ENCODE assay signal across 1 cellular context in the genomic region with DNA sequence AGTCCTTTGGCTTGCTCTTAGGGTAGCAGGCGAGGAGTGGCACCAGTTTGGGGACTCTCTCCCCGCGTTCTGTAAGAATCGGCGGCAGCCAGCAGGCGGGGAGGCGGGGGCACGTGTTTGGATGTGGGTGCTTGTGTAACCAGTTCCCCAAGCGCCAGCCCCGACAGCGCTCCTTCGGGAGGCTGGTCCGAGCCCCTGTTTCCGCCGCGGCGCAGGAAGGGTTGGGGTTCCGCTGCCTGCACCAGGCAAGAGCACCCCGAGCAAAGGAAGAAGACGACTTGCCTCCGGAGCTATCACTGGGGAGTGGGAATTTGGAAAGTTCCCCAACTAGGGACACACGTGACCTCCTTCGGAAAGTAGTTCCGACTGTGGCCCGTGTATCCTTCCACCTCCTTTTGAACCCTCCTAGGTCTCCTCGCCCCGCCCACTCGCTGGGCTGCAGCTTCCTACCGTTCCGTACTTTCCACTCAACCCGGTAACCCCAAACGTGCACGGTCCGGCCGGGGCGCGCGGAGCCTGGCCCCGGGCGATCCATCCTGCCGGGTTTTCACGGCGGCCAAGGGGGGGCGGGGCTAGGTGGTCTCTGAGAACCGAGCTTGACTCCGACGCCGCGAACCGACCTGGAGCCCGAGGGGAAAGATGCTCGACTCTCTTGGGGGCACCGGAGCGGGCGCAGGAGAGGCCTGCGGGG.
TF ChIP-seq lines count a peak whose summit lies in the region.

No MANE protein-coding gene starts in this region.

TF ChIP-seq in HepG2, 621 proteins besides CTCF, POLR2A, EP300 and RAD21 (continued from another document and continues in another):
- no peak for TF ChIP-seq DMTF1 (CRISPR knock-in tag; IDR thresholded peaks at IDR 0.05)
- TF ChIP-seq GTF2F1 (IDR thresholded peaks at IDR 0.05; ENCODE audit: low read length), result no peak
- TF ChIP-seq, protein P1, sequence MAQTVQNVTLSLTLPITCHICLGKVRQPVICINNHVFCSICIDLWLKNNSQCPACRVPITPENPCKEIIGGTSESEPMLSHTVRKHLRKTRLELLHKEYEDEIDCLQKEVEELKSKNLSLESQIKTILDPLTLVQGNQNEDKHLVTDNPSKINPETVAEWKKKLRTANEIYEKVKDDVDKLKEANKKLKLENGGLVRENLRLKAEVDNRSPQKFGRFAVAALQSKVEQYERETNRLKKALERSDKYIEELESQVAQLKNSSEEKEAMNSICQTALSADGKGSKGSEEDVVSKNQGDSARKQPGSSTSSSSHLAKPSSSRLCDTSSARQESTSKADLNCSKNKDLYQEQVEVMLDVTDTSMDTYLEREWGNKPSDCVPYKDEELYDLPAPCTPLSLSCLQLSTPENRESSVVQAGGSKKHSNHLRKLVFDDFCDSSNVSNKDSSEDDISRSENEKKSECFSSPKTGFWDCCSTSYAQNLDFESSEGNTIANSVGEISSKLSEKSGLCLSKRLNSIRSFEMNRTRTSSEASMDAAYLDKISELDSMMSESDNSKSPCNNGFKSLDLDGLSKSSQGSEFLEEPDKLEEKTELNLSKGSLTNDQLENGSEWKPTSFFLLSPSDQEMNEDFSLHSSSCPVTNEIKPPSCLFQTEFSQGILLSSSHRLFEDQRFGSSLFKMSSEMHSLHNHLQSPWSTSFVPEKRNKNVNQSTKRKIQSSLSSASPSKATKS (CRISPR knock-in tag; IDR thresholded peaks at IDR 0.05), result peak; percentile 78; the same call in 1 of the 2 replicates
- TF ChIP-seq ZNF530 (CRISPR knock-in tag; IDR thresholded peaks at IDR 0.05; ENCODE audit: low read depth), result no peak
- TF ChIP-seq ZFP1 (CRISPR knock-in tag; IDR thresholded peaks at IDR 0.05), result peak; percentile 91
- TF ChIP-seq CBX1 (IDR thresholded peaks at IDR 0.05; ENCODE audit: low read depth), result peak; percentile 92
- peak; percentile 94 for TF ChIP-seq ZNF556 (CRISPR knock-in tag; IDR thresholded peaks at IDR 0.05; ENCODE audit: borderline replicate concordance)
- 0 out of 2 replicates have a peak, but pooled peaks have one; percentile 56 for TF ChIP-seq ZFYVE20 (CRISPR knock-in tag; IDR thresholded peaks at IDR 0.05; ENCODE audit: borderline replicate concordance, low read depth)
- no peak for TF ChIP-seq NFE2L1 (CRISPR knock-in tag; IDR thresholded peaks at IDR 0.05; ENCODE audit: borderline replicate concordance)
- TF ChIP-seq SOX13 (IDR thresholded peaks at IDR 0.05), result no peak
- TF ChIP-seq SOX13 (CRISPR knock-in tag; conservative IDR thresholded peaks at IDR 0.05 in 1 of 2, IDR thresholded peaks at IDR 0.05 in 1 of 2), result peak in 1 of 2 experiments; percentile 64; a peak in 2 of 4 replicates
- TF ChIP-seq ZNF773 (CRISPR knock-in tag; IDR thresholded peaks at IDR 0.05; ENCODE audit: borderline replicate concordance), result 0 out of 2 replicates have a peak, but pooled peaks have one; percentile 63
- no peak for TF ChIP-seq U2AF2 (IDR thresholded peaks at IDR 0.05; ENCODE audit: low read depth, low read length)
- no peak for TF ChIP-seq ZNF713 (CRISPR knock-in tag; IDR thresholded peaks at IDR 0.05)
- no peak for TF ChIP-seq HNRNPK (IDR thresholded peaks at IDR 0.05; ENCODE audit: low read depth, low read length, poor library complexity, severe bottlenecking)
- TF ChIP-seq KLF12 (CRISPR knock-in tag; IDR thresholded peaks at IDR 0.05; ENCODE audit: borderline replicate concordance), result peak; percentile 94
- TF ChIP-seq HHEX (CRISPR knock-in tag; IDR thresholded peaks at IDR 0.05), result no peak
- TF ChIP-seq LCORL (IDR thresholded peaks at IDR 0.05), result peak; percentile 70; the same call in 1 of the 2 replicates
- TF ChIP-seq LCORL (CRISPR knock-in tag; IDR thresholded peaks at IDR 0.05), result peak; percentile 83
- peak; percentile 70 for TF ChIP-seq HOXD1 (CRISPR knock-in tag; IDR thresholded peaks at IDR 0.05)
- TF ChIP-seq, protein P2, sequence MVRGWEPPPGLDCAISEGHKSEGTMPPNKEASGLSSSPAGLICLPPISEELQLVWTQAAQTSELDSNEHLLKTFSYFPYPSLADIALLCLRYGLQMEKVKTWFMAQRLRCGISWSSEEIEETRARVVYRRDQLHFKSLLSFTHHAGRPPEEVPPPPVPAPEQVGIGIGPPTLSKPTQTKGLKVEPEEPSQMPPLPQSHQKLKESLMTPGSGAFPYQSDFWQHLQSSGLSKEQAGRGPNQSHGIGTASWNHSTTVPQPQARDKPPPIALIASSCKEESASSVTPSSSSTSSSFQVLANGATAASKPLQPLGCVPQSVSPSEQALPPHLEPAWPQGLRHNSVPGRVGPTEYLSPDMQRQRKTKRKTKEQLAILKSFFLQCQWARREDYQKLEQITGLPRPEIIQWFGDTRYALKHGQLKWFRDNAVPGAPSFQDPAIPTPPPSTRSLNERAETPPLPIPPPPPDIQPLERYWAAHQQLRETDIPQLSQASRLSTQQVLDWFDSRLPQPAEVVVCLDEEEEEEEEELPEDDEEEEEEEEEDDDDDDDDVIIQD (CRISPR knock-in tag; IDR thresholded peaks at IDR 0.05; ENCODE audit: low read depth), result peak; percentile 97
- peak; percentile 82 for TF ChIP-seq MED1 (CRISPR knock-in tag; IDR thresholded peaks at IDR 0.05)
- no peak for TF ChIP-seq ZFP36L2 (CRISPR knock-in tag; IDR thresholded peaks at IDR 0.05)
- TF ChIP-seq CENPT (CRISPR knock-in tag; IDR thresholded peaks at IDR 0.05; ENCODE audit: low read depth), result no peak
- TF ChIP-seq, protein P3, sequence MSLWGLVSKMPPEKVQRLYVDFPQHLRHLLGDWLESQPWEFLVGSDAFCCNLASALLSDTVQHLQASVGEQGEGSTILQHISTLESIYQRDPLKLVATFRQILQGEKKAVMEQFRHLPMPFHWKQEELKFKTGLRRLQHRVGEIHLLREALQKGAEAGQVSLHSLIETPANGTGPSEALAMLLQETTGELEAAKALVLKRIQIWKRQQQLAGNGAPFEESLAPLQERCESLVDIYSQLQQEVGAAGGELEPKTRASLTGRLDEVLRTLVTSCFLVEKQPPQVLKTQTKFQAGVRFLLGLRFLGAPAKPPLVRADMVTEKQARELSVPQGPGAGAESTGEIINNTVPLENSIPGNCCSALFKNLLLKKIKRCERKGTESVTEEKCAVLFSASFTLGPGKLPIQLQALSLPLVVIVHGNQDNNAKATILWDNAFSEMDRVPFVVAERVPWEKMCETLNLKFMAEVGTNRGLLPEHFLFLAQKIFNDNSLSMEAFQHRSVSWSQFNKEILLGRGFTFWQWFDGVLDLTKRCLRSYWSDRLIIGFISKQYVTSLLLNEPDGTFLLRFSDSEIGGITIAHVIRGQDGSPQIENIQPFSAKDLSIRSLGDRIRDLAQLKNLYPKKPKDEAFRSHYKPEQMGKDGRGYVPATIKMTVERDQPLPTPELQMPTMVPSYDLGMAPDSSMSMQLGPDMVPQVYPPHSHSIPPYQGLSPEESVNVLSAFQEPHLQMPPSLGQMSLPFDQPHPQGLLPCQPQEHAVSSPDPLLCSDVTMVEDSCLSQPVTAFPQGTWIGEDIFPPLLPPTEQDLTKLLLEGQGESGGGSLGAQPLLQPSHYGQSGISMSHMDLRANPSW (CRISPR knock-in tag; IDR thresholded peaks at IDR 0.05; ENCODE audit: borderline replicate concordance), result 0 out of 2 replicates have a peak, but pooled peaks have one; percentile 36
- TF ChIP-seq ZC3H4 (CRISPR knock-in tag; IDR thresholded peaks at IDR 0.05; ENCODE audit: borderline replicate concordance), result no peak
- TF ChIP-seq ZNF709 (CRISPR knock-in tag; IDR thresholded peaks at IDR 0.05), result peak; percentile 88; the same call in 1 of the 2 replicates
- peak; percentile 58; the same call in 1 of the 2 replicates for TF ChIP-seq ZNF800 (CRISPR knock-in tag; IDR thresholded peaks at IDR 0.05)
- peak; percentile 39; the same call in 1 of the 2 replicates for TF ChIP-seq NR2F6 (IDR thresholded peaks at IDR 0.05)
- TF ChIP-seq NR2F6 (CRISPR knock-in tag; IDR thresholded peaks at IDR 0.05), result peak; percentile 70
- TF ChIP-seq, protein P4, sequence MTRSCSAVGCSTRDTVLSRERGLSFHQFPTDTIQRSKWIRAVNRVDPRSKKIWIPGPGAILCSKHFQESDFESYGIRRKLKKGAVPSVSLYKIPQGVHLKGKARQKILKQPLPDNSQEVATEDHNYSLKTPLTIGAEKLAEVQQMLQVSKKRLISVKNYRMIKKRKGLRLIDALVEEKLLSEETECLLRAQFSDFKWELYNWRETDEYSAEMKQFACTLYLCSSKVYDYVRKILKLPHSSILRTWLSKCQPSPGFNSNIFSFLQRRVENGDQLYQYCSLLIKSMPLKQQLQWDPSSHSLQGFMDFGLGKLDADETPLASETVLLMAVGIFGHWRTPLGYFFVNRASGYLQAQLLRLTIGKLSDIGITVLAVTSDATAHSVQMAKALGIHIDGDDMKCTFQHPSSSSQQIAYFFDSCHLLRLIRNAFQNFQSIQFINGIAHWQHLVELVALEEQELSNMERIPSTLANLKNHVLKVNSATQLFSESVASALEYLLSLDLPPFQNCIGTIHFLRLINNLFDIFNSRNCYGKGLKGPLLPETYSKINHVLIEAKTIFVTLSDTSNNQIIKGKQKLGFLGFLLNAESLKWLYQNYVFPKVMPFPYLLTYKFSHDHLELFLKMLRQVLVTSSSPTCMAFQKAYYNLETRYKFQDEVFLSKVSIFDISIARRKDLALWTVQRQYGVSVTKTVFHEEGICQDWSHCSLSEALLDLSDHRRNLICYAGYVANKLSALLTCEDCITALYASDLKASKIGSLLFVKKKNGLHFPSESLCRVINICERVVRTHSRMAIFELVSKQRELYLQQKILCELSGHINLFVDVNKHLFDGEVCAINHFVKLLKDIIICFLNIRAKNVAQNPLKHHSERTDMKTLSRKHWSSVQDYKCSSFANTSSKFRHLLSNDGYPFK (CRISPR knock-in tag; IDR thresholded peaks at IDR 0.05; ENCODE audit: borderline replicate concordance), result peak; percentile 71; the same call in 1 of the 2 replicates
- peak; percentile 74; the same call in 1 of the 2 replicates for TF ChIP-seq RXRB (CRISPR knock-in tag; IDR thresholded peaks at IDR 0.05; ENCODE audit: borderline replicate concordance)
- TF ChIP-seq, protein P5, sequence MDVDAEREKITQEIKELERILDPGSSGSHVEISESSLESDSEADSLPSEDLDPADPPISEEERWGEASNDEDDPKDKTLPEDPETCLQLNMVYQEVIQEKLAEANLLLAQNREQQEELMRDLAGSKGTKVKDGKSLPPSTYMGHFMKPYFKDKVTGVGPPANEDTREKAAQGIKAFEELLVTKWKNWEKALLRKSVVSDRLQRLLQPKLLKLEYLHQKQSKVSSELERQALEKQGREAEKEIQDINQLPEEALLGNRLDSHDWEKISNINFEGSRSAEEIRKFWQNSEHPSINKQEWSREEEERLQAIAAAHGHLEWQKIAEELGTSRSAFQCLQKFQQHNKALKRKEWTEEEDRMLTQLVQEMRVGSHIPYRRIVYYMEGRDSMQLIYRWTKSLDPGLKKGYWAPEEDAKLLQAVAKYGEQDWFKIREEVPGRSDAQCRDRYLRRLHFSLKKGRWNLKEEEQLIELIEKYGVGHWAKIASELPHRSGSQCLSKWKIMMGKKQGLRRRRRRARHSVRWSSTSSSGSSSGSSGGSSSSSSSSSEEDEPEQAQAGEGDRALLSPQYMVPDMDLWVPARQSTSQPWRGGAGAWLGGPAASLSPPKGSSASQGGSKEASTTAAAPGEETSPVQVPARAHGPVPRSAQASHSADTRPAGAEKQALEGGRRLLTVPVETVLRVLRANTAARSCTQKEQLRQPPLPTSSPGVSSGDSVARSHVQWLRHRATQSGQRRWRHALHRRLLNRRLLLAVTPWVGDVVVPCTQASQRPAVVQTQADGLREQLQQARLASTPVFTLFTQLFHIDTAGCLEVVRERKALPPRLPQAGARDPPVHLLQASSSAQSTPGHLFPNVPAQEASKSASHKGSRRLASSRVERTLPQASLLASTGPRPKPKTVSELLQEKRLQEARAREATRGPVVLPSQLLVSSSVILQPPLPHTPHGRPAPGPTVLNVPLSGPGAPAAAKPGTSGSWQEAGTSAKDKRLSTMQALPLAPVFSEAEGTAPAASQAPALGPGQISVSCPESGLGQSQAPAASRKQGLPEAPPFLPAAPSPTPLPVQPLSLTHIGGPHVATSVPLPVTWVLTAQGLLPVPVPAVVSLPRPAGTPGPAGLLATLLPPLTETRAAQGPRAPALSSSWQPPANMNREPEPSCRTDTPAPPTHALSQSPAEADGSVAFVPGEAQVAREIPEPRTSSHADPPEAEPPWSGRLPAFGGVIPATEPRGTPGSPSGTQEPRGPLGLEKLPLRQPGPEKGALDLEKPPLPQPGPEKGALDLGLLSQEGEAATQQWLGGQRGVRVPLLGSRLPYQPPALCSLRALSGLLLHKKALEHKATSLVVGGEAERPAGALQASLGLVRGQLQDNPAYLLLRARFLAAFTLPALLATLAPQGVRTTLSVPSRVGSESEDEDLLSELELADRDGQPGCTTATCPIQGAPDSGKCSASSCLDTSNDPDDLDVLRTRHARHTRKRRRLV (CRISPR knock-in tag; IDR thresholded peaks at IDR 0.05), result peak; percentile 88
- TF ChIP-seq SRSF1 (optimal IDR thresholded peaks at IDR 0.05; ENCODE audit: low read depth, low read length), result peak; percentile 81
- TF ChIP-seq ZNF598 (CRISPR knock-in tag; IDR thresholded peaks at IDR 0.05; ENCODE audit: borderline replicate concordance), result peak; percentile 91; the same call in 1 of the 2 replicates
- no peak for TF ChIP-seq SMAD9 (CRISPR knock-in tag; IDR thresholded peaks at IDR 0.05)
- no peak; the same call in 1 of the 2 replicates for TF ChIP-seq ZNF772 (CRISPR knock-in tag; IDR thresholded peaks at IDR 0.05)
- peak; percentile 92 for TF ChIP-seq SAP130 (CRISPR knock-in tag; IDR thresholded peaks at IDR 0.05; ENCODE audit: low read depth)
- TF ChIP-seq ZNF136 (CRISPR knock-in tag; IDR thresholded peaks at IDR 0.05; ENCODE audit: low read depth), result no peak; the same call in 1 of the 2 replicates
- TF ChIP-seq MXI1 (IDR thresholded peaks at IDR 0.05; ENCODE audit: borderline replicate concordance, low read depth, low read length), result peak; percentile 41; the same call in 1 of the 3 replicates
